Comparison of ENCODE assay signal across 15 cellular contexts in genomic region chr2:48369971-48370370, GRCh38.
"Had no signal": no experiment of that assay in that cellular context is flagged by ENCODE, and none has a peak within 500 bp of the region (broad histone marks: within the 10 kb centered on the region; RNA-seq: fewer than 3 reads in every experiment).

No MANE protein-coding gene starts in this region.

- H3K27ac ChIP-seq: cardiac muscle cell, thoracic aorta, WERI-Rb-1 had no signal

- H3K4me3 ChIP-seq: cardiac muscle cell, smooth muscle cell, thoracic aorta had no signal

- H3K27me3 ChIP-seq: cardiac muscle cell had no signal

- H3K9me3 Mint-ChIP-seq: activated naive CD8-positive, alpha-beta T cell treated with anti-CD3 and anti-CD28 coated beads for 36 hours; naive thymus-derived CD8-positive, alpha-beta T cell had no signal

- H3K4me3 Mint-ChIP-seq: activated naive CD8-positive, alpha-beta T cell treated with anti-CD3 and anti-CD28 coated beads for 36 hours; naive thymus-derived CD8-positive, alpha-beta T cell had no signal

- H3K9me3 ChIP-seq: thoracic aorta had no signal

- DNase-seq: activated CD4-positive, alpha-beta T cell treated with anti-CD3 and anti-CD28 coated beads, Interleukin-2, amount 50 U/mL, for 4 hours; activated naive CD8-positive, alpha-beta T cell treated with anti-CD3 and anti-CD28 coated beads for 36 hours; amygdala; head of caudate nucleus; mesendoderm; naive thymus-derived CD8-positive, alpha-beta T cell; stimulated activated CD4-positive, alpha-beta T cell treated with anti-CD3 and anti-CD28 coated beads, Interleukin-4, amount 100 ng/mL, for 1 hour; SW 1271; WERI-Rb-1 had no signal

- H3K27me3 Mint-ChIP-seq: activated naive CD8-positive, alpha-beta T cell treated with anti-CD3 and anti-CD28 coated beads for 36 hours; naive thymus-derived CD8-positive, alpha-beta T cell had no signal

- H3K4me2 ChIP-seq: smooth muscle cell had no signal

- ATAC-seq: naive thymus-derived CD8-positive, alpha-beta T cell; sciatic nerve had no signal

- FAIRE-seq: colon, frontal cortex had no signal
